Comparison of ENCODE assay signal across 8 cellular contexts in genomic region chr15:43824302-43825246, GRCh38. TPM values are rescaled to one million over a fixed set of nuclear protein-coding genes. Genes with fewer than 3 reads are reported as not detected.
DNase-seq lines count a peak whose midpoint lies in the region; ATAC-seq and TF ChIP-seq lines count a peak whose summit lies in the region.

TSS of gene MFAP1 (minus strand) at chr15:43824690. CDS start at chr15:43824569, 121 bp downstream.

- no peaks in the 10 kb centered on the region for H3K27me3 Mint-ChIP-seq in CD4-positive, CD25-positive, alpha-beta regulatory T cell

- H3K4me1 Mint-ChIP-seq in CD4-positive, CD25-positive, alpha-beta regulatory T cell = peaks cover 19 to 71% (median 51%) of the 10 kb centered on the region in 4 donors

- H3K4me1 ChIP-seq in CD4-positive, CD25-positive, alpha-beta regulatory T cell (ENCODE audit: control insufficient read depth, insufficient read depth, low read length, poor library complexity, severe bottlenecking) = peaks cover 71% of the 10 kb centered on the region
- peaks cover 6 to 8% of the 10 kb centered on the region in 2 donors for H3K4me1 ChIP-seq in lung (ENCODE audit: control insufficient read depth in 2 of 2, insufficient read depth in 2 of 2, low read length in 2 of 2)

- ATAC-seq in CD4-positive, CD25-positive, alpha-beta regulatory T cell (ENCODE audit: low read depth in 2 of 2) = peak; percentile 87 to 89
- peak; percentile 67 for ATAC-seq in GM19455 (IDR thresholded peaks at IDR 0.05; ENCODE audit: unreplicated experiment)
- ATAC-seq in lung (ENCODE audit: insufficient read depth, low FRiP score) = peak; percentile 91

- peaks cover 3% of the 10 kb centered on the region for H3K36me3 Mint-ChIP-seq in CD4-positive, CD25-positive, alpha-beta regulatory T cell

- H3K27ac ChIP-seq in CD4-positive, CD25-positive, alpha-beta regulatory T cell (ENCODE audit: insufficient read depth, low read length, poor library complexity, severe bottlenecking) = peak within 1 kb of the TSS; percentile 95
- H3K27ac ChIP-seq in lung (ENCODE audit: low read depth in 1 of 2, low read length in 1 of 2) = peak within 1 kb of the TSS; percentile 94 to 96

- H3K4me3 ChIP-seq in CD4-positive, CD25-positive, alpha-beta regulatory T cell (ENCODE audit: low read depth, low read length) = peak within 1 kb of the TSS; percentile 99
- peak within 1 kb of the TSS; percentile 89 for H3K4me3 ChIP-seq in lung

- 8 to 9% methylated on average over 46 of the region's 46 CpGs for WGBS in lung, 2 donors

- peak; percentile 90 to 98 (median 92) for DNase-seq in CD4-positive, CD25-positive, alpha-beta regulatory T cell
- DNase-seq in HS-5 (ENCODE audit: low read depth) (peak; percentile 97), lung (ENCODE audit: low spot score) (peak; percentile 93)
- peak; percentile 95 for DNase-seq in NK-92 treated with Interleukin-12 subunit alpha and Interleukin-12 subunit beta, amount 100 ng/mL, for 24 hours (lab: John Stamatoyannopoulos, UW)
- peak; percentile 89 for DNase-seq in activated CD8-positive, alpha-beta memory T cell treated with anti-CD3 and anti-CD28 coated beads for 24 hours
- peak; percentile 83 for DNase-seq in effector CD8-positive, alpha-beta T cell (lab: John Stamatoyannopoulos, UW)
- peak; percentile 73 to 86 (median 82) for DNase-seq in stimulated activated CD4-positive, alpha-beta T cell treated with anti-CD3 and anti-CD28 coated beads, TNF-alpha, amount 100 ng/mL, for 4 hours (ENCODE audit: low read depth in 3 of 3)

- no peaks in the 10 kb centered on the region for H3K36me3 ChIP-seq in CD4-positive, CD25-positive, alpha-beta regulatory T cell (ENCODE audit: control insufficient read depth, insufficient read depth, low read length)
- no peaks in the 10 kb centered on the region for H3K36me3 ChIP-seq in lung (ENCODE audit: control insufficient read depth in 2 of 2, insufficient read depth in 2 of 2, low read length in 2 of 2)

- no peaks in the 10 kb centered on the region for H3K27me3 ChIP-seq in CD4-positive, CD25-positive, alpha-beta regulatory T cell (ENCODE audit: control insufficient read depth, insufficient read depth, low read length)
- H3K27me3 ChIP-seq in lung (ENCODE audit: control insufficient read depth, insufficient read depth) = no peaks in the 10 kb centered on the region

- peak within 1 kb of the TSS; percentile 98 to 100 (median 100) for H3K27ac Mint-ChIP-seq in CD4-positive, CD25-positive, alpha-beta regulatory T cell

- H3K9me3 ChIP-seq in CD4-positive, CD25-positive, alpha-beta regulatory T cell (ENCODE audit: control insufficient read depth in 2 of 2, low read length in 2 of 2) = no peaks in the 10 kb centered on the region
- no peaks in the 10 kb centered on the region for H3K9me3 ChIP-seq in lung (ENCODE audit: control insufficient read depth in 2 of 2, insufficient read depth in 1 of 2, low read length in 1 of 2)

- no peak for TF ChIP-seq CTCF in lung (IDR thresholded peaks at IDR 0.05; ENCODE audit: control extremely low read depth, extremely low read depth)

- no peaks in the 10 kb centered on the region for H3K9me3 Mint-ChIP-seq in CD4-positive, CD25-positive, alpha-beta regulatory T cell

- peak within 1 kb of the TSS; percentile 93 to 99 (median 96) for H3K4me3 Mint-ChIP-seq in CD4-positive, CD25-positive, alpha-beta regulatory T cell

RNA-seq across cellular contexts. Expression of gene MFAP1, which starts in this region (rescaled TPM):
- total RNA-seq in CD4-positive, CD25-positive, alpha-beta regulatory T cell = 17.1 TPM
- 10 to 100 TPM; 12.7 to 24.8 (median 16.5) TPM for polyA plus RNA-seq in CD4-positive, CD25-positive, alpha-beta regulatory T cell
- 10 to 100 TPM; 16.1 to 17.4 TPM for total RNA-seq in lung
- polyA plus RNA-seq in lung = 10 to 100 TPM; 12.5 to 21.8 TPM

Comparison
In these comparisons a context has a peak if more than half of its experiments do, and no peak if none do; other contexts are left out.
1. Peak in every context shown above with its lines: DNase-seq, ATAC-seq, H3K4me3 ChIP-seq and H3K27ac ChIP-seq.